Comparison of ENCODE assay signal across 1 cellular context in the genomic region with DNA sequence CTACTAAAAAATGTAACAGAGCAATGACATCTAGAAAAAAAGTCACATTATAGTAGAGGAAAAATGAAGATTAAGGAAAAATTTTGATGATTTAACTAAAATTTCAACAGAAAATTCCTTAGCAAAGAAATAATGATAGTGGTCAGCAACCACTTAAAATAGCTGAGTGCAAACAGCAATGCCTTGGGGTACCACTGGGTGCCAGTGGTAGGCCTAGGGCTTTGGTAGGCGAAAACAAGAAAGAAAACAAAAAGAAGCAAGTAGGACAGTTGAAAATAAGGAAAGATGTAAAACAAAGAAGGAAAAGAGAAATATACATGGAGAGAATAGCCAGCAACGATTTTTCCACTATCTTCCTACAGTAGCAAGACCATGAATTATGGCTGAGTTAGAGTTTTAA.
TF ChIP-seq lines count a peak whose summit lies in the region.

No MANE protein-coding gene starts in this region.

TF ChIP-seq in GM12878, 131 proteins besides CTCF, POLR2A, EP300 and RAD21:
- TF ChIP-seq TCF7 (IDR thresholded peaks at IDR 0.05; ENCODE audit: borderline replicate concordance) (no peak), SRF (IDR thresholded peaks at IDR 0.05; ENCODE audit: low read depth in 2 of 2, low read length in 2 of 2) (no peak), USF2 (IDR thresholded peaks at IDR 0.05; ENCODE audit: borderline replicate concordance, low read depth, low read length) (no peak), RAD51 (IDR thresholded peaks at IDR 0.05) (no peak), POLR2AphosphoS5 (IDR thresholded peaks at IDR 0.05; ENCODE audit: low read length) (no peak), EZH2 (IDR thresholded peaks at IDR 0.05; ENCODE audit: borderline replicate concordance, control insufficient read depth, low read depth, low read length) (no peak), ZNF217 (IDR thresholded peaks at IDR 0.05) (no peak), ZNF274 (IDR thresholded peaks at IDR 0.05; ENCODE audit: insufficient read depth, insufficient read length) (no peak), ATF7 (IDR thresholded peaks at IDR 0.05; ENCODE audit: low read depth) (no peak), E4F1 (IDR thresholded peaks at IDR 0.05; ENCODE audit: borderline replicate concordance, partially characterized antibody) (no peak), YBX1 (IDR thresholded peaks at IDR 0.05) (no peak), MXI1 (IDR thresholded peaks at IDR 0.05; ENCODE audit: low read depth, low read length) (no peak), MYB (IDR thresholded peaks at IDR 0.05; ENCODE audit: borderline replicate concordance, low read depth, low read length) (no peak), ZNF687 (IDR thresholded peaks at IDR 0.05) (no peak)
- TF ChIP-seq, protein P1, sequence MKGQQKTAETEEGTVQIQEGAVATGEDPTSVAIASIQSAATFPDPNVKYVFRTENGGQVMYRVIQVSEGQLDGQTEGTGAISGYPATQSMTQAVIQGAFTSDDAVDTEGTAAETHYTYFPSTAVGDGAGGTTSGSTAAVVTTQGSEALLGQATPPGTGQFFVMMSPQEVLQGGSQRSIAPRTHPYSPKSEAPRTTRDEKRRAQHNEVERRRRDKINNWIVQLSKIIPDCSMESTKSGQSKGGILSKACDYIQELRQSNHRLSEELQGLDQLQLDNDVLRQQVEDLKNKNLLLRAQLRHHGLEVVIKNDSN (IDR thresholded peaks at IDR 0.05; ENCODE audit: borderline replicate concordance, extremely low read length, insufficient read depth, low read depth, low read length), result no peak
- TF ChIP-seq, protein P2, sequence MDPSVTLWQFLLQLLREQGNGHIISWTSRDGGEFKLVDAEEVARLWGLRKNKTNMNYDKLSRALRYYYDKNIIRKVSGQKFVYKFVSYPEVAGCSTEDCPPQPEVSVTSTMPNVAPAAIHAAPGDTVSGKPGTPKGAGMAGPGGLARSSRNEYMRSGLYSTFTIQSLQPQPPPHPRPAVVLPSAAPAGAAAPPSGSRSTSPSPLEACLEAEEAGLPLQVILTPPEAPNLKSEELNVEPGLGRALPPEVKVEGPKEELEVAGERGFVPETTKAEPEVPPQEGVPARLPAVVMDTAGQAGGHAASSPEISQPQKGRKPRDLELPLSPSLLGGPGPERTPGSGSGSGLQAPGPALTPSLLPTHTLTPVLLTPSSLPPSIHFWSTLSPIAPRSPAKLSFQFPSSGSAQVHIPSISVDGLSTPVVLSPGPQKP (IDR thresholded peaks at IDR 0.05; ENCODE audit: low read depth, low read length), result no peak
